In the genomic region with DNA sequence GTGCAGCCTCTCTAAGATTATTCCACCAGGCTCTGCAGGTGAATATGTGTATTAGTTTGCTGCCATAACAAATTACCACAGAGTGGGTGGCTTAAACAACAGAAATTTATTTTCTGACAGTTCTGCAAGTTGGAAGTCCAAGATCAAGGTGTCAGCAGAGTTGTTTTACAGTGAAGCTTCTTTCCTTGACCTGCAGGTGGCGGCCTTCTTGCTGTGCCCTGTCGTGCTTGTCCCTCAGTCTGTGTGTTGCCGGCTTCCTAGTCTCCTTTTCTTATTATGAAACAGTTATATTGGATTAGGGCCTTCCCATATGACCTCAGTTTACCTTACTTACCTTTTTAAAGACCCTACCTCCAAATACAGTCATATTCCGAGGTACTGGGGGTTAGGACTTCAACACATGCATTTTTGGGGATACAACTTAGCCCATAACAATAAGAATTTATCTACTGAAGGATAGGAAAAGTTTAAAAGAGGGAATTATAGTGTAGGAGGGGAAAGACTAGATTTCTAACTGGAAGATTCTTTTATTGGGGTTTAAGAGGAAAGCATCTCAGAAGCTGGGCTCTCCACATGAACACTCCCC, we compare ENCODE assay signal across 8 cellular contexts.
DNase-seq lines count a peak whose midpoint lies in the region; FAIRE-seq and TF ChIP-seq lines count a peak whose summit lies in the region.

No MANE protein-coding gene starts in this region.

- POLR2A ChIA-PET in activated CD4-positive, alpha-beta T cell treated with anti-CD3 and anti-CD28 coated beads, Interleukin-2, amount 10 ng/mL, durations not matched to agents 7 days and 5 days (lab: Charles Lee), result no interaction called here

- no peaks in the 10 kb centered on the region for H3K9me3 ChIP-seq in small intestine (ENCODE audit: control insufficient read depth, low read depth)

- peaks cover 15% of the 10 kb centered on the region for H3K36me3 Mint-ChIP-seq in activated CD4-positive, alpha-beta T cell treated with anti-CD3 and anti-CD28 coated beads, Interleukin-2, amount 10 ng/mL, durations not matched to agents 7 days and 5 days (ENCODE audit: low read depth)

- H3K36me3 ChIP-seq in H7 (replicated peaks; ENCODE audit: control insufficient read depth, insufficient read depth, low read length) (no peaks in the 10 kb centered on the region), small intestine (ENCODE audit: control insufficient read depth in 2 of 2, insufficient read depth in 2 of 2, low read length in 2 of 2) (peaks cover 1 to 3% of the 10 kb centered on the region in 2 donors)

- no peak for TF ChIP-seq POLR2A in erythroblast (IDR thresholded peaks at IDR 0.05; ENCODE audit: low read length)

- H3K27me3 ChIP-seq in H7 (ENCODE audit: control insufficient read depth, insufficient read depth, low read length) (no peaks in the 10 kb centered on the region), small intestine (ENCODE audit: control insufficient read depth in 2 of 2, insufficient read depth in 2 of 2, low read length in 2 of 2) (no peaks in the 10 kb centered on the region)

- CTCF ChIA-PET in activated CD4-positive, alpha-beta T cell treated with anti-CD3 and anti-CD28 coated beads, Interleukin-2, amount 10 ng/mL, durations not matched to agents 7 days and 5 days (lab: Charles Lee), result interaction anchor here (0.5 to 2.6 kb wide), 11 partner anchors 10 to 234 kb away, joined by 3 to 14 read pairs (median 3); partner anchors contain the start of gene C9orf40

- DNase-seq in NK-92 treated with Interleukin-12 subunit alpha and Interleukin-12 subunit beta, amount 100 ng/mL, for 24 hours (lab: John Stamatoyannopoulos, UW), result peak; percentile 23
- no peak for DNase-seq in NK-92 (lab: John Stamatoyannopoulos, UW; ENCODE audit: unreplicated experiment)
- peak; percentile 38 for DNase-seq in H7
- peak; percentile 26 for DNase-seq in MV-4-11 (lab: John Stamatoyannopoulos, UW)
- peak; percentile 56 for DNase-seq in activated CD4-positive, alpha-beta T cell treated with anti-CD3 and anti-CD28 coated beads, Interleukin-2, amount 10 ng/mL, durations not matched to agents 7 days and 5 days
- peak; percentile 35 to 60 for DNase-seq in erythroblast (lab: John Stamatoyannopoulos, UW)
- DNase-seq in small intestine, result peak; percentile 68
- DNase-seq in dedifferentiated amniotic fluid mesenchymal stem cell (ENCODE audit: extremely low spot score), result no peak

- H3K27ac ChIP-seq in small intestine (ENCODE audit: low read depth in 1 of 2, low read length in 1 of 2), result no peak overlapping the region

- no peak overlapping the region for H3K4me3 Mint-ChIP-seq in activated CD4-positive, alpha-beta T cell treated with anti-CD3 and anti-CD28 coated beads, Interleukin-2, amount 10 ng/mL, durations not matched to agents 7 days and 5 days

- no peak overlapping the region for H3K4me3 ChIP-seq in H7 (ENCODE audit: insufficient read depth, low read depth, low read length)
- no peak overlapping the region for H3K4me3 ChIP-seq in small intestine (ENCODE audit: low read depth in 1 of 2, low read length in 2 of 2)

- FAIRE-seq in small intestine (lab: Jason Lieb, UNC), result no peak

- H3K4me1 Mint-ChIP-seq in activated CD4-positive, alpha-beta T cell treated with anti-CD3 and anti-CD28 coated beads, Interleukin-2, amount 10 ng/mL, durations not matched to agents 7 days and 5 days, result peaks cover 27% of the 10 kb centered on the region

- H3K4me1 ChIP-seq in small intestine (ENCODE audit: control insufficient read depth in 2 of 2, insufficient read depth in 1 of 2, low read depth in 1 of 2, low read length in 1 of 2), result no peaks in the 10 kb centered on the region

- WGBS in small intestine, 3 donors, result 27 to 44% (median 38%) methylated on average over 4 of the region's 4 CpGs

- no peak overlapping the region for H3K27ac Mint-ChIP-seq in activated CD4-positive, alpha-beta T cell treated with anti-CD3 and anti-CD28 coated beads, Interleukin-2, amount 10 ng/mL, durations not matched to agents 7 days and 5 days

- no peaks in the 10 kb centered on the region for H3K9me3 Mint-ChIP-seq in activated CD4-positive, alpha-beta T cell treated with anti-CD3 and anti-CD28 coated beads, Interleukin-2, amount 10 ng/mL, durations not matched to agents 7 days and 5 days

- H3K27me3 Mint-ChIP-seq in activated CD4-positive, alpha-beta T cell treated with anti-CD3 and anti-CD28 coated beads, Interleukin-2, amount 10 ng/mL, durations not matched to agents 7 days and 5 days, result no peaks in the 10 kb centered on the region

Comparison
In these comparisons a context has a peak if more than half of its experiments do, and no peak if none do; other contexts are left out.
1. DNase-seq: peak in NK-92 treated with Interleukin-12 subunit alpha and Interleukin-12 subunit beta, amount 100 ng/mL, for 24 hours (single experiment), H7 (single experiment), MV-4-11 (single experiment), activated CD4-positive, alpha-beta T cell treated with anti-CD3 and anti-CD28 coated beads, Interleukin-2, amount 10 ng/mL, durations not matched to agents 7 days and 5 days (single experiment), erythroblast (2 of 2) and small intestine (single experiment); none in NK-92 (single experiment) and dedifferentiated amniotic fluid mesenchymal stem cell (single experiment).